In the genomic region with DNA sequence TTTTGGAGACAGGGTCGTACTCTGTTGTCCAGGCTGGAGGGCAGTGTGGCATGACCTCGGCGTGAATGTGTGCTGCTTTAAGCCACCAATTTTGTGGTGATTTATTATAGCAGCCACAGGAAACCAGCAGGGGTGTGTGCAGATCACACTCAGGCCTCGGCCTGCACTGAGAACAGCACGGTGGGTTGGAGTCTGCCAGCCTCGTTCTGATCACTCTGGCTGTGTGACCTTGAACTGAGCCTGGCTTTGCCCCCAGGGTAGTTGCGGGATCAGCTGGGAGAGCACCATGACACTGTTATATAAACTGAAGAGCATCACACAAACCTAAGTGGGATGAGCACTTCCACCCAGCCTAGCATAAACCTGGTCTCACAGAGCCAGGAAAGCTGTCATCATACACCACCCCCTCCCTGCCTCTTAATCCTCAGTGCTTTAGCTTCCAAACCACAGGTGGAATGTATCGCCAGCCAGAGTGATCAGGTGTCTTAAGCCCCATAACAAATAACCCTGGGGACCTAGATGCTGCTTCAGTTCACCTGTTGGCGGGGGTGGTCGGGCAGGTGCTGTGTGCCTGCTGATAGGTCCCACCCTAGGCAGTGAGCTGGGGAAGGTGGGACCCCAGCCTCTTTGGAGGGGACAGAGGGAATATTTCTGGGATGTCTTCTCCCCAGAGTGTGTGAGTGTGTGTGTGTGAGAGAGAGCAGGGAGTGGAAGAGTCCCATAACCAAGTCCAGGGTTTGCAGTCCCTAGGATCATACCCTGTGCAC, we compare ENCODE assay signal across 24 cellular contexts. TPM values are rescaled to one million over a fixed set of nuclear protein-coding genes. Genes with fewer than 3 reads are reported as not detected.
DNase-seq lines count a peak whose midpoint lies in the region; ATAC-seq, FAIRE-seq and TF ChIP-seq lines count a peak whose summit lies in the region.
"Had no signal": no experiment of that assay in that cellular context is flagged by ENCODE, and none has a peak within 500 bp of the region (broad histone marks: within the 10 kb centered on the region; RNA-seq: fewer than 3 reads in every experiment).

No MANE protein-coding gene starts in this region.

- POLR2A ChIA-PET in WTC11 (lab: Charles Lee), result interaction anchor here (0.8 kb wide), 1 partner anchor 135 kb away, joined by 3 read pairs; no protein-coding TSS in a partner anchor

- H3K36me3 Mint-ChIP-seq in WTC11, result no peaks in the 10 kb centered on the region
- H3K36me3 Mint-ChIP-seq: activated CD4-positive, alpha-beta memory T cell treated with anti-CD3 and anti-CD28 coated beads for 36 hours; natural killer cell treated with Interleukin-12 subunit alpha and Interleukin-12 subunit beta and Interleukin-15 and Interleukin-18, amount 100 ng/mL, for 72 hours had no signal

- H3K9me3 Mint-ChIP-seq in WTC11, result no peaks in the 10 kb centered on the region
- H3K9me3 Mint-ChIP-seq: activated CD4-positive, alpha-beta memory T cell treated with anti-CD3 and anti-CD28 coated beads for 36 hours; activated naive CD4-positive, alpha-beta T cell treated with anti-CD3 and anti-CD28 coated beads for 36 hours; activated T-cell treated with anti-CD3 and anti-CD28 coated beads, Interleukin-2, amount 50 U/mL, for 24 hours; natural killer cell treated with Interleukin-12 subunit alpha and Interleukin-12 subunit beta and Interleukin-15 and Interleukin-18, amount 100 ng/mL, for 72 hours had no signal

- peaks cover 18% of the 10 kb centered on the region for H3K4me1 Mint-ChIP-seq in WTC11

- H3K27ac Mint-ChIP-seq in WTC11, result no peak overlapping the region
- H3K27ac Mint-ChIP-seq: activated CD4-positive, alpha-beta memory T cell treated with anti-CD3 and anti-CD28 coated beads for 36 hours; activated naive CD4-positive, alpha-beta T cell treated with anti-CD3 and anti-CD28 coated beads for 36 hours; activated T-cell treated with anti-CD3 and anti-CD28 coated beads, Interleukin-2, amount 50 U/mL, for 24 hours; natural killer cell treated with Interleukin-12 subunit alpha and Interleukin-12 subunit beta and Interleukin-15 and Interleukin-18, amount 100 ng/mL, for 72 hours had no signal

- no peak overlapping the region for H3K9ac ChIP-seq in kidney (ENCODE audit: low read length in 2 of 2)

- H3K4me1 ChIP-seq in right atrium auricular region (peaks cover 0 to 64% of the 10 kb centered on the region in 2 donors), kidney (ENCODE audit: control insufficient read depth in 1 of 2, insufficient read depth in 1 of 2, low read depth in 1 of 2, low read length in 2 of 2) (no peaks in the 10 kb centered on the region)
- H3K4me1 ChIP-seq: prostate gland, SJSA1 had no signal

- no peaks in the 10 kb centered on the region for H3K36me3 ChIP-seq in right atrium auricular region
- H3K36me3 ChIP-seq in kidney (ENCODE audit: control insufficient read depth in 1 of 2, insufficient read depth in 2 of 2, low read length in 2 of 2), result no peaks in the 10 kb centered on the region
- H3K36me3 ChIP-seq in brain microvascular endothelial cell (replicated peaks), result no peaks in the 10 kb centered on the region
- H3K36me3 ChIP-seq: MG63, prostate gland, SJSA1 had no signal

- no peak for TF ChIP-seq CTCF in right atrium auricular region (IDR thresholded peaks at IDR 0.05)
- TF ChIP-seq CTCF in WTC11 (IDR thresholded peaks at IDR 0.05), result no peak
- TF ChIP-seq CTCF in kidney (IDR thresholded peaks at IDR 0.05; ENCODE audit: borderline replicate concordance, extremely low read depth, insufficient read depth), result no peak
- no peak for TF ChIP-seq CTCF in brain microvascular endothelial cell (IDR thresholded peaks at IDR 0.05; ENCODE audit: low read depth, low read length, missing control alignments)

- in situ Hi-C loops in brain microvascular endothelial cell (cut with HindIII; ENCODE audit: low pct_ligation_motif_present, low sequenced_read_pairs), result no loop called here

- intact Hi-C loops in Right ventricle myocardium superior (cut with DNase I) (no loop called here), kidney (cut with DNase I) (no loop called here)

- H3K27ac ChIP-seq in right atrium auricular region, result peak overlapping the region in 1 of 2 donors; percentile 63
- no peak overlapping the region for H3K27ac ChIP-seq in kidney (ENCODE audit: low read depth in 2 of 2, low read length in 2 of 2)
- no peak overlapping the region for H3K27ac ChIP-seq in brain microvascular endothelial cell
- H3K27ac ChIP-seq: coronary artery, prostate gland, SJSA1 had no signal

- H3K9me3 ChIP-seq in right atrium auricular region (no peaks in the 10 kb centered on the region), kidney (ENCODE audit: control insufficient read depth in 1 of 2, low read length in 2 of 2) (no peaks in the 10 kb centered on the region)
- H3K9me3 ChIP-seq: prostate gland, SJSA1 had no signal

- peaks cover 33% of the 10 kb centered on the region for H3K27me3 Mint-ChIP-seq in WTC11 (ENCODE audit: low read depth)

- ATAC-seq in Right ventricle myocardium superior (ENCODE audit: poor library complexity) (peak; percentile 40), WTC11 (peak; percentile 72), HG02798 (IDR thresholded peaks at IDR 0.05; ENCODE audit: poor library complexity, unreplicated experiment) (no peak)

- no peaks in the 10 kb centered on the region for H3K27me3 ChIP-seq in right atrium auricular region
- H3K27me3 ChIP-seq in brain microvascular endothelial cell (replicated peaks), result peaks cover 7% of the 10 kb centered on the region

- DNase-seq in Right ventricle myocardium superior (no peak), right atrium auricular region (ENCODE audit: low spot score) (no peak), WTC11 (ENCODE audit: low spot score) (no peak), kidney (peak; percentile 33), NK-92 (lab: John Stamatoyannopoulos, UW; ENCODE audit: unreplicated experiment) (no peak), ecto neural progenitor cell (ENCODE audit: low spot score) (no peak), brain microvascular endothelial cell (no peak)
- DNase-seq: ACHN; activated CD4-positive, alpha-beta memory T cell treated with anti-CD3 and anti-CD28 coated beads for 36 hours; activated naive CD4-positive, alpha-beta T cell treated with anti-CD3 and anti-CD28 coated beads for 36 hours; activated T-cell treated with anti-CD3 and anti-CD28 coated beads, Interleukin-2, amount 50 U/mL, for 24 hours; HCEC 1CT; hypothalamus; kidney glomerular epithelial cell; MG63; NCI-H187; NCI-H510A; stimulated activated CD4-positive, alpha-beta T cell treated with anti-CD3 and anti-CD28 coated beads, Interleukin-2, amount 100 ng/mL, for 48 hours had no signal

- FAIRE-seq in kidney (lab: Jason Lieb, UNC), result no peak
- FAIRE-seq: endothelial cell of umbilical vein had no signal

- H3K4me3 ChIP-seq in right atrium auricular region (no peak overlapping the region), kidney (ENCODE audit: low read length in 2 of 2) (no peak overlapping the region), brain microvascular endothelial cell (ENCODE audit: low read depth, low read length) (no peak overlapping the region)
- H3K4me3 ChIP-seq: coronary artery, MG63, prostate gland, SJSA1 had no signal

- H3K4me3 Mint-ChIP-seq in WTC11, result no peak overlapping the region
- H3K4me3 Mint-ChIP-seq: activated CD4-positive, alpha-beta memory T cell treated with anti-CD3 and anti-CD28 coated beads for 36 hours; activated naive CD4-positive, alpha-beta T cell treated with anti-CD3 and anti-CD28 coated beads for 36 hours; activated T-cell treated with anti-CD3 and anti-CD28 coated beads, Interleukin-2, amount 50 U/mL, for 24 hours had no signal

- CTCF ChIA-PET in WTC11 (lab: Charles Lee), result interaction anchor here (0.6 to 2.9 kb wide), 7 partner anchors 9 to 285 kb away, joined by 3 to 15 read pairs (median 7); no protein-coding TSS in a partner anchor

TF ChIP-seq in WTC11, 78 proteins besides CTCF, POLR2A, EP300 and RAD21:
- peak; percentile 57; the same call in 1 of the 2 replicates for TF ChIP-seq ZNF317 (CRISPR knock-in tag; IDR thresholded peaks at IDR 0.05; ENCODE audit: borderline replicate concordance, low read depth)
- no peak for TF ChIP-seq OVOL2 (CRISPR knock-in tag; IDR thresholded peaks at IDR 0.05; ENCODE audit: borderline replicate concordance)

RNA-seq across cellular contexts. Expression of a gene that starts 28.6 kb away (rescaled TPM):
- total RNA-seq in Right ventricle myocardium superior, result 290 TPM
- total RNA-seq in right atrium auricular region, result 100 to 1,000 TPM; 163 to 238 TPM
- 20.5 to 24.6 TPM (median 23.1 TPM) in 3 replicates for total RNA-seq in WTC11 (2021)
- 5.7 TPM for total RNA-seq in kidney
- polyA plus RNA-seq in kidney (ENCODE audit: insufficient read depth, low read depth, low replicate concordance), result 1.7 TPM

RNA-seq across cellular contexts. Expression of a gene that starts 43.9 kb away (rescaled TPM):
- 14.4 TPM for total RNA-seq in Right ventricle myocardium superior
- 10 to 100 TPM; 11.9 to 12.9 TPM for total RNA-seq in right atrium auricular region
- total RNA-seq in WTC11 (2021), result 34.0 to 41.1 TPM (median 35.0 TPM) in 3 replicates
- 25.0 TPM for total RNA-seq in kidney
- polyA plus RNA-seq in kidney (ENCODE audit: insufficient read depth, low read depth, low replicate concordance), result 13.7 TPM
